Comparison of ENCODE assay signal across 2 cellular contexts in genomic region chr4:110109455-110109854, GRCh38.
TF ChIP-seq lines count a peak whose summit lies in the region.

No MANE protein-coding gene starts in this region.

TF ChIP-seq in WTC11, 78 proteins besides CTCF, POLR2A, EP300 and RAD21 (continued from another document):
- TF ChIP-seq ZNF425 (CRISPR knock-in tag; conservative IDR thresholded peaks at IDR 0.05) (no peak), TEAD4 (CRISPR knock-in tag; IDR thresholded peaks at IDR 0.05) (no peak), ZNF263 (CRISPR knock-in tag; IDR thresholded peaks at IDR 0.05; ENCODE audit: low read depth) (no peak), ELF4 (CRISPR knock-in tag; IDR thresholded peaks at IDR 0.05; ENCODE audit: low read depth) (no peak), NFATC4 (CRISPR knock-in tag; IDR thresholded peaks at IDR 0.05) (no peak), ZNF416 (CRISPR knock-in tag; IDR thresholded peaks at IDR 0.05) (no peak), ZNF138 (CRISPR knock-in tag; conservative IDR thresholded peaks at IDR 0.05) (no peak), ZNF532 (CRISPR knock-in tag; IDR thresholded peaks at IDR 0.05; ENCODE audit: borderline replicate concordance) (no peak), ATF1 (CRISPR knock-in tag; IDR thresholded peaks at IDR 0.05) (no peak), EMX1 (CRISPR knock-in tag; IDR thresholded peaks at IDR 0.05) (no peak), CBFB (CRISPR knock-in tag; IDR thresholded peaks at IDR 0.05; ENCODE audit: low read depth) (no peak), ESRRA (CRISPR knock-in tag; IDR thresholded peaks at IDR 0.05; ENCODE audit: borderline replicate concordance) (no peak)

TF ChIP-seq in H1, 55 proteins besides CTCF, POLR2A, EP300 and RAD21 (continued from another document):
- TF ChIP-seq CHD7 (IDR thresholded peaks at IDR 0.05; ENCODE audit: insufficient replicate concordance, low read length) (no peak), KDM5A (IDR thresholded peaks at IDR 0.05; ENCODE audit: low read length) (no peak), TBP (IDR thresholded peaks at IDR 0.05; ENCODE audit: low read depth, low read length) (no peak), RXRA (IDR thresholded peaks at IDR 0.05; ENCODE audit: insufficient read depth, low read depth, low read length) (no peak), GTF2F1 (IDR thresholded peaks at IDR 0.05; ENCODE audit: borderline replicate concordance, low read depth, low read length) (no peak), SIRT6 (IDR thresholded peaks at IDR 0.05; ENCODE audit: low read length) (no peak), SIN3A (conservative IDR thresholded peaks at IDR 0.05 in 1 of 2, IDR thresholded peaks at IDR 0.05 in 1 of 2; ENCODE audit: low read depth in 1 of 2, low read length in 2 of 2) (no peak), BACH1 (IDR thresholded peaks at IDR 0.05; ENCODE audit: low read length) (no peak)
TF ChIP-seq in H1: peak in this region for 0.
